In genomic region chr4:189983916-189984526, GRCh38 we compare ENCODE assay signal across 13 cellular contexts. TPM values are rescaled to one million over a fixed set of nuclear protein-coding genes. Genes with fewer than 3 reads are reported as not detected.
"Had no signal": no experiment of that assay in that cellular context is flagged by ENCODE, and none has a peak within 500 bp of the region (broad histone marks: within the 10 kb centered on the region; RNA-seq: fewer than 3 reads in every experiment).

No MANE protein-coding gene starts in this region.

RNA-seq across cellular contexts. Expression of gene FRG2, which starts 43.0 kb away (rescaled TPM):
- total RNA-seq: activated B cell treated with CpG ODN at 0.5 μM for 24 hours; activated CD4-positive, alpha-beta memory T cell treated with anti-CD3 and anti-CD28 coated beads, Interleukin-2, amount 10 ng/mL, durations not matched to agents 7 days and 5 days; activated CD4-positive, alpha-beta T cell treated with anti-CD3 and anti-CD28 coated beads for 36 hours; activated CD4-positive, alpha-beta T cell treated with anti-CD3 and anti-CD28 coated beads, Interleukin-2, amount 10 ng/mL, durations not matched to agents 24 days and 14 days; activated CD4-positive, alpha-beta T cell treated with anti-CD3 and anti-CD28 coated beads, Interleukin-2, amount 10 ng/mL, durations not matched to agents 7 days and 5 days; activated CD8-positive, alpha-beta memory T cell treated with anti-CD3 and anti-CD28 coated beads, Interleukin-2, amount 10 ng/mL, durations not matched to agents 7 days and 5 days; activated CD8-positive, alpha-beta T cell treated with anti-CD3 and anti-CD28 coated beads for 36 hours; activated CD8-positive, alpha-beta T cell treated with anti-CD3 and anti-CD28 coated beads, Interleukin-2, amount 10 ng/mL, durations not matched to agents 7 days and 5 days; T-cell; T-helper 1 cell treated with Interleukin-12 subunit alpha and Interleukin-12 subunit beta and Interleukin-4 antibody, amounts not matched to agents 30 ng/mL and 1 ng/mL, for 36 hours; T-helper 17 cell; T-helper 2 cell treated with Interferon-gamma antibody and Interleukin-4, amounts not matched to agents 100 ng/mL and 5 ng/mL, for 36 hours; WTC11 had no signal
